Comparison of ENCODE assay signal across 27 cellular contexts in genomic region chr5:95910521-95910920, GRCh38.
"Had no signal": no experiment of that assay in that cellular context is flagged by ENCODE, and none has a peak within 500 bp of the region (broad histone marks: within the 10 kb centered on the region; RNA-seq: fewer than 3 reads in every experiment).

No MANE protein-coding gene starts in this region.

- H3K27ac Mint-ChIP-seq: activated CD4-positive, alpha-beta memory T cell treated with anti-CD3 and anti-CD28 coated beads for 36 hours; activated CD4-positive, alpha-beta T cell treated with anti-CD3 and anti-CD28 coated beads, Interleukin-2, amount 10 ng/mL, durations not matched to agents 7 days and 5 days; activated naive CD4-positive, alpha-beta T cell treated with anti-CD3 and anti-CD28 coated beads, Interleukin-2, amount 10 ng/mL, durations not matched to agents 7 days and 5 days; activated naive CD8-positive, alpha-beta T cell; activated naive CD8-positive, alpha-beta T cell treated with anti-CD3 and anti-CD28 coated beads, Interleukin-2, amount 50 U/mL, for 24 hours; activated T-helper 1 cell treated with anti-CD3 and anti-CD28 coated beads, Interleukin-12 subunit alpha, Interleukin-12 subunit beta, Interleukin-2, Interleukin-4 antibody, amounts not matched to agents 30 ng/mL and 10 ng/mL and 1 ng/mL, durations not matched to agents 14 hours and 24 hours and 36 hours had no signal

- H3K4me3 Mint-ChIP-seq: activated CD4-positive, alpha-beta memory T cell treated with anti-CD3 and anti-CD28 coated beads for 36 hours; activated CD4-positive, alpha-beta T cell treated with anti-CD3 and anti-CD28 coated beads, Interleukin-2, amount 10 ng/mL, durations not matched to agents 7 days and 5 days; activated naive CD4-positive, alpha-beta T cell treated with anti-CD3 and anti-CD28 coated beads, Interleukin-2, amount 10 ng/mL, durations not matched to agents 7 days and 5 days; activated naive CD8-positive, alpha-beta T cell; activated naive CD8-positive, alpha-beta T cell treated with anti-CD3 and anti-CD28 coated beads, Interleukin-2, amount 50 U/mL, for 24 hours; activated T-cell treated with anti-CD3 and anti-CD28 coated beads, Interleukin-2, amount 50 U/mL, for 4 hours; activated T-helper 1 cell treated with anti-CD3 and anti-CD28 coated beads, Interleukin-12 subunit alpha, Interleukin-12 subunit beta, Interleukin-2, Interleukin-4 antibody, amounts not matched to agents 30 ng/mL and 10 ng/mL and 1 ng/mL, durations not matched to agents 14 hours and 24 hours and 36 hours; central memory CD8-positive, alpha-beta T cell had no signal

- H3K9me3 Mint-ChIP-seq: activated CD4-positive, alpha-beta memory T cell treated with anti-CD3 and anti-CD28 coated beads for 36 hours; activated CD4-positive, alpha-beta T cell treated with anti-CD3 and anti-CD28 coated beads, Interleukin-2, amount 10 ng/mL, durations not matched to agents 7 days and 5 days; activated naive CD4-positive, alpha-beta T cell treated with anti-CD3 and anti-CD28 coated beads, Interleukin-2, amount 10 ng/mL, durations not matched to agents 7 days and 5 days; activated naive CD8-positive, alpha-beta T cell treated with anti-CD3 and anti-CD28 coated beads, Interleukin-2, amount 50 U/mL, for 24 hours; activated T-cell treated with anti-CD3 and anti-CD28 coated beads, Interleukin-2, amount 50 U/mL, for 4 hours; activated T-helper 1 cell treated with anti-CD3 and anti-CD28 coated beads, Interleukin-12 subunit alpha, Interleukin-12 subunit beta, Interleukin-2, Interleukin-4 antibody, amounts not matched to agents 30 ng/mL and 10 ng/mL and 1 ng/mL, durations not matched to agents 14 hours and 24 hours and 36 hours; central memory CD8-positive, alpha-beta T cell had no signal

- ATAC-seq: activated naive CD8-positive, alpha-beta T cell treated with anti-CD3 and anti-CD28 coated beads, Interleukin-2, amount 50 U/mL, for 24 hours; activated T-cell treated with anti-CD3 and anti-CD28 coated beads, Interleukin-2, amount 50 U/mL, for 4 hours had no signal

- H3K27me3 Mint-ChIP-seq: activated CD4-positive, alpha-beta memory T cell treated with anti-CD3 and anti-CD28 coated beads for 36 hours; activated CD4-positive, alpha-beta T cell treated with anti-CD3 and anti-CD28 coated beads, Interleukin-2, amount 10 ng/mL, durations not matched to agents 7 days and 5 days; activated naive CD4-positive, alpha-beta T cell treated with anti-CD3 and anti-CD28 coated beads, Interleukin-2, amount 10 ng/mL, durations not matched to agents 7 days and 5 days; activated naive CD8-positive, alpha-beta T cell; activated naive CD8-positive, alpha-beta T cell treated with anti-CD3 and anti-CD28 coated beads, Interleukin-2, amount 50 U/mL, for 24 hours; central memory CD8-positive, alpha-beta T cell had no signal

- DNase-seq: activated CD4-positive, alpha-beta memory T cell treated with anti-CD3 and anti-CD28 coated beads for 36 hours; activated CD4-positive, alpha-beta T cell treated with anti-CD3 and anti-CD28 coated beads, Interleukin-2, amount 10 ng/mL, durations not matched to agents 7 days and 5 days; activated CD8-positive, alpha-beta memory T cell treated with anti-CD3 and anti-CD28 coated beads, Interleukin-2, amount 50 U/mL, for 4 hours; activated naive CD4-positive, alpha-beta T cell treated with anti-CD3 and anti-CD28 coated beads, Interleukin-2, amount 10 ng/mL, durations not matched to agents 7 days and 5 days; activated naive CD8-positive, alpha-beta T cell treated with anti-CD3 and anti-CD28 coated beads, Interleukin-2, amount 50 U/mL, for 24 hours; activated T-cell treated with anti-CD3 and anti-CD28 coated beads for 4 hours; activated T-cell treated with anti-CD3 and anti-CD28 coated beads, Interleukin-2, amount 50 U/mL, for 4 hours; aorta; brain microvascular endothelial cell; NCI-H1092 treated with DMSO at 0.1 percent for 48 hours; NCI-H1417; NCI-H146; NCI-H187; NCI-H2029 treated with DMSO at 0.1 percent for 48 hours; NCI-H2107; NCI-H2171; NCI-H510A; NCI-H526; NCI-H748 treated with DMSO at 0.1 percent for 48 hours; OCI-M1; Right ventricle myocardium superior; SW 1271; T-helper 1 cell; T1000 had no signal

- H3K27me3 ChIP-seq: brain microvascular endothelial cell had no signal

- H3K27ac ChIP-seq: brain microvascular endothelial cell had no signal
